Comparison of ENCODE assay signal across 9 cellular contexts in the genomic region with DNA sequence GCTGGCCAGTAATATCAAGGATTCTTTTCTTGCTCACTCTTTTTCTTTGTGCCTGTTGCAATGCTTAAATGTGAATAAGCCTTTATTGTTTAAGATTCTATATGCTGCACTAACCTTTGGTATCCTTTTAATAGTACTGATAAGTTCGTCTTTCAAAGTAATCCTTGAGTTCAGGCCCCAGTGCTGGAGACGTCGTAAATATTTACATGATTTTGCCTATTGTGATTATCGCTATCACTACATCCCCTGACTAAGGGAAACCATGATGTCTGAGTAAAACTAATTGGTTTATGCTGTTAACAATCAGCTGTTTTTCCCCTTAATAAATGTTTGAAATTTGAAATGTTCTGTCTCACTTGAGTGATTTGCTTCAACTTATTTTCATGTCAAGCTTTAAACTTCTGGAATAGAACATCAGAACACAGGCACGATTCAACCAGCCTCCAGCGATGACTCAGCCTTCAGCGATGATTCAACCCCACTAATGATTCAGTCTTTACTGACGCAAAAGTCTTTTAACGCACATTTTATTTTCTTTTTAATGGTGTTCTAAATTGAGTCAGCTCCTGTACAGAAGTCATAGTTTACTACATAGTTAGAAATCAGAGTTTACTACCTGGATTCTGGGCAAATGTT. TPM values are rescaled to one million over a fixed set of nuclear protein-coding genes. Genes with fewer than 3 reads are reported as not detected.
DNase-seq lines count a peak whose midpoint lies in the region; ATAC-seq, FAIRE-seq and TF ChIP-seq lines count a peak whose summit lies in the region.
"Had no signal": no experiment of that assay in that cellular context is flagged by ENCODE, and none has a peak within 500 bp of the region (broad histone marks: within the 10 kb centered on the region; RNA-seq: fewer than 3 reads in every experiment).

No MANE protein-coding gene starts in this region.

- H3K4me3 Mint-ChIP-seq in activated naive CD8-positive, alpha-beta T cell treated with anti-CD3 and anti-CD28 coated beads for 36 hours: peak overlapping the region; percentile 55

- H3K9me2 ChIP-seq in PC-3 (replicated peaks; ENCODE audit: low read length): no peaks in the 10 kb centered on the region

- ATAC-seq in PC-3 (peak; percentile 58), GM18511 (IDR thresholded peaks at IDR 0.05; ENCODE audit: unreplicated experiment) (no peak), sciatic nerve (no peak)

- POLR2A ChIA-PET in PC-3 (lab: Charles Lee; ENCODE audit: unreplicated experiment): interaction anchor here (0.5 kb wide), 1 partner anchor 21 kb away, joined by 4 read pairs; no protein-coding TSS in a partner anchor

- no peak for TF ChIP-seq CTCF in PC-3 (conservative IDR thresholded peaks at IDR 0.05; ENCODE audit: low read depth, low read length)
- TF ChIP-seq CTCF in D721Med (IDR thresholded peaks at IDR 0.05; ENCODE audit: insufficient read depth, missing control alignments): no peak

- no peaks in the 10 kb centered on the region for H4K20me1 ChIP-seq in PC-3 (ENCODE audit: low read length)

- no peak for FAIRE-seq in D721Med (lab: Jason Lieb, UNC)

- H3K9me3 ChIP-seq in PC-3 (ENCODE audit: low read length): no peaks in the 10 kb centered on the region

- H2AFZ ChIP-seq in PC-3 (ENCODE audit: low read length): peak overlapping the region; percentile 14; the same call in 1 of the 2 replicates

- peak overlapping the region; percentile 73 for H3K4me2 ChIP-seq in PC-3 (ENCODE audit: low read length)

- H3F3A ChIP-seq in PC-3 (ENCODE audit: low read length, unreplicated experiment): peaks cover 11% of the 10 kb centered on the region

- peaks cover 63% of the 10 kb centered on the region for H3K4me1 ChIP-seq in PC-3 (ENCODE audit: insufficient read depth, low read length)

- H3K27me3 Mint-ChIP-seq in activated naive CD8-positive, alpha-beta T cell treated with anti-CD3 and anti-CD28 coated beads for 36 hours: no peaks in the 10 kb centered on the region

- H3K4me1 Mint-ChIP-seq in activated naive CD8-positive, alpha-beta T cell treated with anti-CD3 and anti-CD28 coated beads for 36 hours: peaks cover 51% of the 10 kb centered on the region

- peaks cover 60% of the 10 kb centered on the region for H3K36me3 Mint-ChIP-seq in activated naive CD8-positive, alpha-beta T cell treated with anti-CD3 and anti-CD28 coated beads for 36 hours

- peak overlapping the region; percentile 98 for H3K27ac ChIP-seq in PC-3 (ENCODE audit: low read length)

- H3K36me3 ChIP-seq in PC-3 (ENCODE audit: low read depth, low read length): 0 out of 2 replicates have a peak, but pooled peaks cover 5% of the 10 kb centered on the region

- H3K79me2 ChIP-seq in PC-3 (ENCODE audit: low read length): peaks cover 44% of the 10 kb centered on the region

- H3K9ac ChIP-seq in PC-3 (ENCODE audit: low read length): peak overlapping the region; percentile 88

- DNase-seq in COLO668 (lab: John Stamatoyannopoulos, UW; ENCODE audit: unreplicated experiment) (peak; percentile 16), PC-3 (peak; percentile 93), inferior parietal cortex (ENCODE audit: extremely low spot score) (peak; percentile 82), sciatic nerve (ENCODE audit: low spot score) (no peak), D721Med (ENCODE audit: insufficient read length, low spot score) (no peak)
- DNase-seq in activated naive CD8-positive, alpha-beta T cell treated with anti-CD3 and anti-CD28 coated beads for 36 hours: peak; percentile 48
- peak in 2 of 3 experiments; percentile 51 to 60 for DNase-seq in stimulated activated CD4-positive, alpha-beta T cell treated with anti-CD3 and anti-CD28 coated beads, TNF-alpha, amount 100 ng/mL, for 4 hours (ENCODE audit: low read depth in 3 of 3)

- no peaks in the 10 kb centered on the region for H3K27me3 ChIP-seq in PC-3 (ENCODE audit: low read length)

- intact Hi-C loops in PC-3 (cut with micrococcal nuclease) (loop anchor here (1.0 kb wide), 1 partner anchor 20 kb away; a partner anchor contains a TSS), sciatic nerve (cut with DNase I) (no loop called here)

- CTCF ChIA-PET in PC-3 (lab: Charles Lee): interaction anchor here (0.5 to 0.6 kb wide), 4 partner anchors 14 to 464 kb away, joined by 3 to 4 read pairs (median 4); no protein-coding TSS in a partner anchor

- H3K27ac Mint-ChIP-seq in activated naive CD8-positive, alpha-beta T cell treated with anti-CD3 and anti-CD28 coated beads for 36 hours: peak overlapping the region; percentile 84

- H3K9me3 Mint-ChIP-seq in activated naive CD8-positive, alpha-beta T cell treated with anti-CD3 and anti-CD28 coated beads for 36 hours: peaks cover 1% of the 10 kb centered on the region

- BruUV-seq in PC-3 (replicated peaks; lab: Mats Ljungman, UMichigan): TSS peak; percentile 78

- H3K4me3 ChIP-seq in PC-3 (ENCODE audit: low read length): peak overlapping the region; percentile 49
- H3K4me3 ChIP-seq: lung had no signal

RNA-seq across cellular contexts. Expression of a gene that starts 3.9 kb away (rescaled TPM):
- total RNA-seq in PC-3 (2014; rRNA removed) (39.7 and 48.3 TPM in 2 replicates), sciatic nerve (26.5 TPM)
- 10 to 100 TPM; 44.3 to 45.7 TPM for total RNA-seq in activated naive CD8-positive, alpha-beta T cell treated with anti-CD3 and anti-CD28 coated beads for 36 hours

RNA-seq across cellular contexts. Expression of a gene that starts 20.1 kb away (rescaled TPM):
- total RNA-seq in PC-3 (2014; rRNA removed): 43.7 and 50.3 TPM in 2 replicates
- 10 to 100 TPM; 47.2 to 49.9 TPM for total RNA-seq in activated naive CD8-positive, alpha-beta T cell treated with anti-CD3 and anti-CD28 coated beads for 36 hours
- total RNA-seq in sciatic nerve: 15.1 TPM

Comparison
In these comparisons a context has a peak if more than half of its experiments do, and no peak if none do; other contexts are left out.
1. DNase-seq: peak in COLO668 (single experiment), PC-3 (single experiment), activated naive CD8-positive, alpha-beta T cell treated with anti-CD3 and anti-CD28 coated beads for 36 hours (single experiment), inferior parietal cortex (single experiment) and stimulated activated CD4-positive, alpha-beta T cell treated with anti-CD3 and anti-CD28 coated beads, TNF-alpha, amount 100 ng/mL, for 4 hours (2 of 3); none in sciatic nerve (single experiment) and D721Med (single experiment).